ENCODE assay signal across 8 cellular contexts in genomic region chr11:61041755-61042518, GRCh38.
A peak's percentile ranks its signal among the peaks of the same experiment; 100 is the strongest.
DNase-seq lines count a peak whose midpoint lies in the region; ATAC-seq, FAIRE-seq and TF ChIP-seq lines count a peak whose summit lies in the region.

No MANE protein-coding gene starts in this region.

- TF ChIP-seq CTCF in Loucy (conservative IDR thresholded peaks at IDR 0.05; ENCODE audit: low read length) (no peak), GM12878 (IDR thresholded peaks at IDR 0.05 in 2 of 3, conservative IDR thresholded peaks at IDR 0.05 in 1 of 3; ENCODE audit: control insufficient read depth in 2 of 3, extremely low read depth in 1 of 3, insufficient read depth in 1 of 3, low read depth in 3 of 3, low read length in 3 of 3) (no peak)

- no TSS peak for BruUV-seq in GM12878 (replicated peaks; lab: Mats Ljungman, UMichigan)

- FAIRE-seq in GM12878 (lab: Jason Lieb, UNC) (peak; percentile 77), urothelium cell line (lab: Jason Lieb, UNC) (no peak)

- no peak overlapping the region for H3K4me3 ChIP-seq in Loucy (ENCODE audit: low read length, poor library complexity, severe bottlenecking)
- peak overlapping the region; percentile 51; the same call in 1 of the 2 replicates for H3K4me3 ChIP-seq in GM12878
- H3K4me3 ChIP-seq in mucosa of rectum (ENCODE audit: low read length in 2 of 2) = peak overlapping the region in 1 of 2 donors; percentile 20
- H3K4me3 ChIP-seq in subcutaneous abdominal adipose tissue (ENCODE audit: low read depth in 1 of 5, low read length in 5 of 5) = no peak overlapping the region

- RAD21 ChIA-PET in GM12878 (lab: Charles Lee; ENCODE audit: unreplicated experiment) = interaction anchor here (0.7 to 6.4 kb wide), 27 partner anchors 10 to 279 kb away, joined by 3 to 65 read pairs (median 5); partner anchors contain the start of genes CD6, TMEM109 and VPS37C

- H3K27me3 ChIP-seq in Loucy (ENCODE audit: insufficient read depth, low read length, poor library complexity, severe bottlenecking) = no peaks in the 10 kb centered on the region
- no peaks in the 10 kb centered on the region for H3K27me3 ChIP-seq in GM12878 (replicated peaks in 1 of 2; ENCODE audit: control insufficient read depth in 2 of 2, insufficient read depth in 2 of 2, low read length in 1 of 2)
- H3K27me3 ChIP-seq in mucosa of rectum (ENCODE audit: control insufficient read depth in 2 of 2, insufficient read depth in 2 of 2, low read length in 2 of 2) = no peaks in the 10 kb centered on the region
- H3K27me3 ChIP-seq in subcutaneous abdominal adipose tissue (ENCODE audit: control insufficient read depth in 5 of 5, insufficient read depth in 4 of 5, low read length in 5 of 5) = peaks cover 0 to 3% (median 0%) of the 10 kb centered on the region in 5 donors

- H3K36me3 ChIP-seq in Loucy (ENCODE audit: insufficient read depth, low read length) = no peaks in the 10 kb centered on the region
- no peaks in the 10 kb centered on the region for H3K36me3 ChIP-seq in GM12878 (ENCODE audit: control insufficient read depth in 2 of 2, insufficient read depth in 2 of 2, low read length in 1 of 2)
- H3K36me3 ChIP-seq in mucosa of rectum (ENCODE audit: control insufficient read depth in 2 of 2, insufficient read depth in 2 of 2, low read length in 2 of 2) = no peaks in the 10 kb centered on the region
- no peaks in the 10 kb centered on the region for H3K36me3 ChIP-seq in subcutaneous abdominal adipose tissue (ENCODE audit: control insufficient read depth in 5 of 5, insufficient read depth in 5 of 5, low read length in 5 of 5)

- in situ Hi-C loops in GM12878 (cut with MboI) = no loop called here

- TF ChIP-seq EP300 in GM12878 (IDR thresholded peaks at IDR 0.05; ENCODE audit: borderline replicate concordance in 1 of 2, control insufficient read depth in 1 of 2, low read depth in 2 of 2, low read length in 2 of 2) = peak in 1 of 2 experiments; percentile 26; a peak in 2 of 4 replicates

- H3K4me2 ChIP-seq in Loucy (ENCODE audit: low read depth, low read length, poor library complexity, severe bottlenecking) (peak overlapping the region; percentile 35), GM12878 (ENCODE audit: control insufficient read depth, insufficient read depth) (peak overlapping the region; percentile 92)

- H3K4me1 ChIP-seq in Loucy (ENCODE audit: insufficient read depth, low read length, poor library complexity, severe bottlenecking) = peaks cover 6% of the 10 kb centered on the region
- H3K4me1 ChIP-seq in GM12878 (ENCODE audit: control insufficient read depth, insufficient read depth, low read length) = peaks cover 15% of the 10 kb centered on the region
- H3K4me1 ChIP-seq in mucosa of rectum (ENCODE audit: control insufficient read depth in 2 of 2, insufficient read depth in 2 of 2, low read length in 2 of 2) = peaks cover 4 to 8% of the 10 kb centered on the region in 2 donors
- peaks cover 0 to 21% (median 9%) of the 10 kb centered on the region in 5 donors for H3K4me1 ChIP-seq in subcutaneous abdominal adipose tissue (ENCODE audit: control insufficient read depth in 5 of 5, insufficient read depth in 5 of 5, low read length in 5 of 5)

- peak; percentile 79 for TF ChIP-seq POLR2A in GM12878 (IDR thresholded peaks at IDR 0.05; ENCODE audit: low read depth, low read length)

- WGBS in GM12878 (ENCODE audit: insufficient coverage, insufficient replicate concordance, low lambda C conversion rate, missing lambda C conversion rate) = under 1% methylated on average over 16 of the region's 16 CpGs

- POLR2A ChIA-PET in GM12878 (lab: Charles Lee) = interaction anchor here (0.6 to 2.5 kb wide), 23 partner anchors 8 to 320 kb away, joined by 3 to 14 read pairs (median 4); partner anchors contain the start of genes CYB561A3, TMEM109, TMEM138 and VPS37C

- no peaks in the 10 kb centered on the region for H3K9me2 ChIP-seq in Loucy (replicated peaks; ENCODE audit: low read depth, low read length)

- SMC1A ChIA-PET in GM12878 (lab: Charles Lee; ENCODE audit: uncharacterized antibody, unreplicated experiment) = interaction anchor here (0.7 to 6.2 kb wide), 29 partner anchors 9 to 279 kb away, joined by 3 to 98 read pairs (median 6); no protein-coding TSS in a partner anchor

- H3K9ac ChIP-seq in Loucy (ENCODE audit: low read depth, low read length, poor library complexity, severe bottlenecking) (peak overlapping the region; percentile 35), GM12878 (ENCODE audit: control insufficient read depth, insufficient read depth, low read length) (peak overlapping the region; percentile 68), mucosa of rectum (ENCODE audit: low read depth in 1 of 2, low read length in 2 of 2) (peak overlapping the region in 1 of 2 donors; percentile 52), subcutaneous abdominal adipose tissue (ENCODE audit: low read length in 5 of 5) (peak overlapping the region in 1 of 5 donors; percentile 38)

- TF ChIP-seq RAD21 in GM12878 (IDR thresholded peaks at IDR 0.05; ENCODE audit: insufficient read depth, low read depth, low read length) = no peak; the same call in 1 of the 2 replicates

- H3F3A ChIP-seq in Loucy (ENCODE audit: low read depth) = no peaks in the 10 kb centered on the region

- CTCF ChIA-PET in GM12878 (lab: Yijun Ruan, JAX) = interaction anchor here (0.6 to 6.2 kb wide), 23 partner anchors 10 to 292 kb away, joined by 3 to 35 read pairs (median 3); partner anchors contain the start of gene CD6

- H3K79me2 ChIP-seq in Loucy (ENCODE audit: insufficient read depth, low read length) (no peaks in the 10 kb centered on the region), GM12878 (ENCODE audit: control insufficient read depth, insufficient read depth, low read length) (no peaks in the 10 kb centered on the region; the same call in none of the 2 replicates)

- peak; percentile 85 for ATAC-seq in GM21528 (IDR thresholded peaks at IDR 0.05; ENCODE audit: low FRiP score, unreplicated experiment)
- peak; percentile 89 for ATAC-seq in GM12878

- H3K9me3 ChIP-seq in Loucy (ENCODE audit: insufficient read depth, low read depth, low read length) = no peaks in the 10 kb centered on the region
- H3K9me3 ChIP-seq in GM12878 (replicated peaks; ENCODE audit: control insufficient read depth, insufficient read depth, low read length) = no peaks in the 10 kb centered on the region
- H3K9me3 ChIP-seq in mucosa of rectum (ENCODE audit: control insufficient read depth in 2 of 2, low read length in 2 of 2) = no peaks in the 10 kb centered on the region
- H3K9me3 ChIP-seq in subcutaneous abdominal adipose tissue (ENCODE audit: control insufficient read depth in 5 of 5, low read length in 5 of 5) = no peaks in the 10 kb centered on the region

- intact Hi-C loops in GM12878 (cut with micrococcal nuclease; ENCODE audit: unreplicated experiment) = loop anchor here (2.0 to 5.0 kb wide), 2 partner anchors 19 to 85 kb away; no protein-coding TSS in a partner anchor

- H2AFZ ChIP-seq in Loucy (ENCODE audit: low read length) (peak overlapping the region; percentile 38), GM12878 (ENCODE audit: control insufficient read depth, low read depth, low read length) (peak overlapping the region; percentile 64)

- H3K27ac ChIP-seq in GM12878 (ENCODE audit: control insufficient read depth, insufficient read depth) = peak overlapping the region; percentile 77
- H3K27ac ChIP-seq in mucosa of rectum (ENCODE audit: low read depth in 2 of 2, low read length in 2 of 2) = peak overlapping the region; percentile 40 to 75
- H3K27ac ChIP-seq in subcutaneous abdominal adipose tissue (ENCODE audit: low read depth, low read length) = peak overlapping the region; percentile 14

- H4K20me1 ChIP-seq in Loucy (ENCODE audit: insufficient read depth, low read length, poor library complexity, severe bottlenecking) (no peaks in the 10 kb centered on the region), GM12878 (ENCODE audit: control insufficient read depth, insufficient read depth) (no peaks in the 10 kb centered on the region)

- DNase-seq in DMS153 treated with DMSO at 0.1 percent for 48 hours (lab: John Stamatoyannopoulos, UW; ENCODE audit: unreplicated experiment) (peak; percentile 91), T-helper 2 cell (peak; percentile 53 to 98 (median 72)), GM12878 (ENCODE audit: low read depth, low spot score) (no peak), urothelium cell line (ENCODE audit: low spot score) (no peak)

TF ChIP-seq in GM12878, 131 proteins besides CTCF, POLR2A, EP300 and RAD21 (continues in another document):
- no peak for TF ChIP-seq RCOR1 (conservative IDR thresholded peaks at IDR 0.05; ENCODE audit: low read depth, low read length)
- TF ChIP-seq JUNB (IDR thresholded peaks at IDR 0.05) = no peak
- TF ChIP-seq E2F4 (IDR thresholded peaks at IDR 0.05; ENCODE audit: low read depth, low read length) = peak; percentile 70
- TF ChIP-seq ATF3 (IDR thresholded peaks at IDR 0.05; ENCODE audit: borderline replicate concordance, extremely low read depth, low read depth, low read length) = no peak
- no peak for TF ChIP-seq SIX5 (IDR thresholded peaks at IDR 0.05; ENCODE audit: low read depth, low read length, severe bottlenecking)
- no peak for TF ChIP-seq MYB (IDR thresholded peaks at IDR 0.05; ENCODE audit: borderline replicate concordance, low read depth, low read length)
- TF ChIP-seq SMAD5 (IDR thresholded peaks at IDR 0.05; ENCODE audit: low read depth) = 0 out of 2 replicates have a peak, but pooled peaks have one; percentile 38
- peak; percentile 79 for TF ChIP-seq NR2F1 (conservative IDR thresholded peaks at IDR 0.05)

Comparison
In these comparisons a context has a peak if more than half of its experiments do, and no peak if none do; other contexts are left out.
1. DNase-seq: peak in DMS153 treated with DMSO at 0.1 percent for 48 hours (single experiment) and T-helper 2 cell (5 of 5); none in GM12878 (single experiment) and urothelium cell line (single experiment).
2. H3K27ac ChIP-seq: peak in every context shown above with its lines; median percentile 77 in GM12878; 58 in mucosa of rectum; 14 in subcutaneous abdominal adipose tissue.